In genomic region chr3:127964053-127964452, GRCh38 we compare ENCODE assay signal across 11 cellular contexts. TPM values are rescaled to one million over a fixed set of nuclear protein-coding genes. Genes with fewer than 3 reads are reported as not detected.
DNase-seq lines count a peak whose midpoint lies in the region; ATAC-seq and TF ChIP-seq lines count a peak whose summit lies in the region.
"Had no signal": no experiment of that assay in that cellular context is flagged by ENCODE, and none has a peak within 500 bp of the region (broad histone marks: within the 10 kb centered on the region; RNA-seq: fewer than 3 reads in every experiment).

No MANE protein-coding gene starts in this region.

- H3K27ac ChIP-seq in RWPE2 (ENCODE audit: poor library complexity, severe bottlenecking): no peak overlapping the region
- H3K27ac ChIP-seq in left ventricle myocardium inferior (replicated peaks): peak overlapping the region; percentile 90
- H3K27ac ChIP-seq in GM23248: no peak overlapping the region
- H3K27ac ChIP-seq: BLaER1 treated with 17β-estradiol and CSF1 and Interleukin-3, amounts not matched to agents 10 nM and 100 nM had no signal

- H3K4me3 ChIP-seq in RWPE2 (ENCODE audit: severe bottlenecking) (no peak overlapping the region), left ventricle myocardium inferior (no peak overlapping the region), GM23248 (no peak overlapping the region)
- H3K4me3 ChIP-seq: BLaER1 treated with 17β-estradiol and CSF1 and Interleukin-3, amounts not matched to agents 10 nM and 100 nM had no signal

- H3K79me2 ChIP-seq in GM23248 (ENCODE audit: insufficient read depth): no peaks in the 10 kb centered on the region

- no peaks in the 10 kb centered on the region for H3K36me3 ChIP-seq in RWPE2 (ENCODE audit: low read depth)
- no peaks in the 10 kb centered on the region for H3K36me3 ChIP-seq in left ventricle myocardium inferior
- H3K36me3 ChIP-seq in GM23248 (ENCODE audit: low read depth): no peaks in the 10 kb centered on the region
- H3K36me3 ChIP-seq: BLaER1 treated with 17β-estradiol and CSF1 and Interleukin-3, amounts not matched to agents 10 nM and 100 nM had no signal

- in situ Hi-C loops in GM23248 (cut with MboI): loop anchor here (10.0 kb wide), 1 partner anchor 299 kb away; no protein-coding TSS in a partner anchor

- DNase-seq in HCEC 1CT (peak; percentile 27), NCI-H2107 (lab: John Stamatoyannopoulos, UW) (peak; percentile 74), RWPE2 (ENCODE audit: low spot score) (no peak), left ventricle myocardium inferior (no peak), GM23248 (no peak), RKO (ENCODE audit: low spot score) (no peak)
- DNase-seq: effector memory CD8-positive, alpha-beta T cell; NCI-H1048 had no signal

- no peak overlapping the region for H3K4me2 ChIP-seq in GM23248 (ENCODE audit: unreplicated experiment)
- H3K4me2 ChIP-seq: BLaER1 treated with 17β-estradiol and CSF1 and Interleukin-3, amounts not matched to agents 10 nM and 100 nM had no signal

- H3F3A ChIP-seq in GM23248 (ENCODE audit: insufficient read depth): no peaks in the 10 kb centered on the region

- no peaks in the 10 kb centered on the region for H3K9me3 ChIP-seq in RWPE2 (ENCODE audit: severe bottlenecking)
- H3K9me3 ChIP-seq in left ventricle myocardium inferior (replicated peaks): no peaks in the 10 kb centered on the region
- no peaks in the 10 kb centered on the region for H3K9me3 ChIP-seq in GM23248 (ENCODE audit: low read depth)

- no peak overlapping the region for H2AFZ ChIP-seq in GM23248

- 55 to 68% methylated on average over 4 of the region's 4 CpGs for WGBS in GM23248 (ENCODE audit: low coverage in 1 of 2, low lambda C conversion rate in 2 of 2, missing lambda C conversion rate in 2 of 2), 2 experiments

- peaks cover 5% of the 10 kb centered on the region for H3K4me1 ChIP-seq in RWPE2 (ENCODE audit: insufficient read depth, poor library complexity, severe bottlenecking)
- H3K4me1 ChIP-seq in left ventricle myocardium inferior: peaks cover 50% of the 10 kb centered on the region
- H3K4me1 ChIP-seq in GM23248 (ENCODE audit: insufficient read depth): no peaks in the 10 kb centered on the region
- H3K4me1 ChIP-seq: BLaER1 treated with 17β-estradiol and CSF1 and Interleukin-3, amounts not matched to agents 10 nM and 100 nM had no signal

- H3K9me2 ChIP-seq in GM23248 (ENCODE audit: insufficient read depth): no peaks in the 10 kb centered on the region

- TF ChIP-seq POLR2A in GM18505 (IDR thresholded peaks at IDR 0.05; ENCODE audit: borderline replicate concordance, extremely low read depth, insufficient read depth, insufficient read length): no peak

- TF ChIP-seq CTCF in RWPE2 (IDR thresholded peaks at IDR 0.05; ENCODE audit: poor library complexity, severe bottlenecking): no peak
- no peak for TF ChIP-seq CTCF in left ventricle myocardium inferior (IDR thresholded peaks at IDR 0.05; ENCODE audit: borderline replicate concordance)

- peak; percentile 23; the same call in 1 of the 3 replicates for ATAC-seq in RWPE2 (ENCODE audit: low read depth)
- ATAC-seq in GM18498 (IDR thresholded peaks at IDR 0.05; ENCODE audit: unreplicated experiment): no peak
- no peak for ATAC-seq in GM18505 (IDR thresholded peaks at IDR 0.05; ENCODE audit: unreplicated experiment)
- ATAC-seq: effector memory CD8-positive, alpha-beta T cell had no signal

- intact Hi-C loops in left ventricle myocardium inferior (cut with micrococcal nuclease): no loop called here

- H4K20me1 ChIP-seq in GM23248 (ENCODE audit: insufficient read depth): no peaks in the 10 kb centered on the region
- H4K20me1 ChIP-seq: BLaER1 treated with 17β-estradiol and CSF1 and Interleukin-3, amounts not matched to agents 10 nM and 100 nM had no signal

- H3K9ac ChIP-seq in GM23248: no peak overlapping the region
- H3K9ac ChIP-seq: BLaER1 treated with 17β-estradiol and CSF1 and Interleukin-3, amounts not matched to agents 10 nM and 100 nM had no signal

- H3K27me3 ChIP-seq in RWPE2 (ENCODE audit: insufficient read depth, poor library complexity, severe bottlenecking) (no peaks in the 10 kb centered on the region), left ventricle myocardium inferior (ENCODE audit: low read depth) (no peaks in the 10 kb centered on the region), GM23248 (replicated peaks; ENCODE audit: insufficient read depth) (peaks cover 34% of the 10 kb centered on the region)
- H3K27me3 ChIP-seq: BLaER1 treated with 17β-estradiol and CSF1 and Interleukin-3, amounts not matched to agents 10 nM and 100 nM had no signal

RNA-seq across cellular contexts. Expression of gene KBTBD12, which starts 49.0 kb away (rescaled TPM):
- 41.8 TPM for total RNA-seq in left ventricle myocardium inferior
- not detected in 2 replicates for total RNA-seq in GM23248 (2014; rRNA removed; shearing (Covaris generic))
- not detected in 2 replicates for polyA plus RNA-seq in GM23248 (2016; fragmentation: Nextera tagmentation; extraction: Ambion mirVana)

Comparison
In these comparisons a context has a peak if more than half of its experiments do, and no peak if none do; other contexts are left out.
1. DNase-seq: peak in HCEC 1CT (single experiment) and NCI-H2107 (single experiment); none in RWPE2 (single experiment), left ventricle myocardium inferior (single experiment), GM23248 (single experiment) and RKO (single experiment).
2. RNA of gene KBTBD12, which starts 49.0 kb away (total RNA-seq): 41.8 TPM in left ventricle myocardium inferior (single experiment); not detected in GM23248; every median in the first group is over 10 times any median in the second.